14 cellular contexts compared by ENCODE assay signal in the genomic region with DNA sequence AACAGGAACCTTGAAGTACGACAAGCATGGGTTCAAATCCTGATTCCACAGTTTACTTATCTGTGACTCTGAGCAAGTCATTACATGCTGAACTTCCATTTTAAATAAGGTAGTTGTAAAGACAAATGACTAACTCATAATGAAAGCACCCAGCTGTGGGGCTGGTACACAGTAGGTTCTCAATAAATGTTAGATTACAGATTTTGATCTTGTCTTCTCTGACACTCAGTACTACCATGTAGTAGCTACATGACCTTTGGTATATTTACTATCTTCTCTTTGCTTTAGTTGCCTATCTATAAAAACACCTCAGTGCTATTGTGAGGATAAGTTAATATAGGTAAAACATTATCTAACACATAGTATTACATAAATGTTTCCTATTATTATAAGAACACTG. TPM values are rescaled to one million over a fixed set of nuclear protein-coding genes. Genes with fewer than 3 reads are reported as not detected.
DNase-seq lines count a peak whose midpoint lies in the region; ATAC-seq and TF ChIP-seq lines count a peak whose summit lies in the region.
"Had no signal": no experiment of that assay in that cellular context is flagged by ENCODE, and none has a peak within 500 bp of the region (broad histone marks: within the 10 kb centered on the region; RNA-seq: fewer than 3 reads in every experiment).

No MANE protein-coding gene starts in this region.

- peaks cover 28% of the 10 kb centered on the region for H3K36me3 Mint-ChIP-seq in activated T-cell treated with anti-CD3 and anti-CD28 coated beads, Interleukin-2, amount 50 U/mL, for 24 hours (ENCODE audit: low read depth)
- H3K36me3 Mint-ChIP-seq in HFFc6 (ENCODE audit: low read depth) (peaks cover 18% of the 10 kb centered on the region), natural killer cell (no peaks in the 10 kb centered on the region)
- H3K36me3 Mint-ChIP-seq in activated naive CD8-positive, alpha-beta T cell treated with anti-CD3 and anti-CD28 coated beads, Interleukin-2, amount 50 U/mL, for 24 hours (ENCODE audit: low read depth): peaks cover 12% of the 10 kb centered on the region

- no peaks in the 10 kb centered on the region for H3K27me3 Mint-ChIP-seq in activated T-cell treated with anti-CD3 and anti-CD28 coated beads, Interleukin-2, amount 50 U/mL, for 24 hours
- H3K27me3 Mint-ChIP-seq in HFFc6 (ENCODE audit: insufficient read depth): no peaks in the 10 kb centered on the region; the same call in 1 of the 2 replicates
- no peaks in the 10 kb centered on the region for H3K27me3 Mint-ChIP-seq in activated naive CD8-positive, alpha-beta T cell treated with anti-CD3 and anti-CD28 coated beads, Interleukin-2, amount 50 U/mL, for 24 hours
- H3K27me3 Mint-ChIP-seq in natural killer cell (ENCODE audit: low read depth in 2 of 2): no peaks in the 10 kb centered on the region

- ATAC-seq in activated naive CD8-positive, alpha-beta T cell treated with anti-CD3 and anti-CD28 coated beads, Interleukin-2, amount 50 U/mL, for 24 hours: no peak
- ATAC-seq in natural killer cell (no peak), left lung (no peak)

- H3K27ac ChIP-seq in left lung: no peak overlapping the region
- H3K27ac ChIP-seq: cardiac muscle cell had no signal

- peak overlapping the region; percentile 46 for H3K4me3 Mint-ChIP-seq in activated T-cell treated with anti-CD3 and anti-CD28 coated beads, Interleukin-2, amount 50 U/mL, for 24 hours
- no peak overlapping the region for H3K4me3 Mint-ChIP-seq in HFFc6
- H3K4me3 Mint-ChIP-seq in activated naive CD8-positive, alpha-beta T cell treated with anti-CD3 and anti-CD28 coated beads, Interleukin-2, amount 50 U/mL, for 24 hours: peak overlapping the region; percentile 54
- H3K4me3 Mint-ChIP-seq in natural killer cell: no peak overlapping the region

- no peaks in the 10 kb centered on the region for H3K36me3 ChIP-seq in left lung
- H3K36me3 ChIP-seq: cardiac muscle cell had no signal

- no peak for DNase-seq in activated T-cell treated with anti-CD3 and anti-CD28 coated beads, Interleukin-2, amount 50 U/mL, for 24 hours
- DNase-seq in activated T-cell treated with anti-CD3 and anti-CD28 coated beads for 4 hours: no peak
- DNase-seq in HFFc6: no peak
- no peak for DNase-seq in activated naive CD8-positive, alpha-beta T cell treated with anti-CD3 and anti-CD28 coated beads, Interleukin-2, amount 50 U/mL, for 24 hours
- DNase-seq in natural killer cell: no peak
- DNase-seq in left lung: no peak
- DNase-seq in NCI-H1417 (lab: John Stamatoyannopoulos, UW): no peak
- no peak for DNase-seq in foreskin melanocyte
- DNase-seq: foreskin fibroblast; GOT3; NCI-H1436; NCI-H226; NK-92 treated with Interleukin-12 subunit alpha and Interleukin-12 subunit beta, amount 100 ng/mL, for 24 hours had no signal

- H3K27me3 ChIP-seq in left lung: peaks cover 0 to 5% of the 10 kb centered on the region in 2 donors
- H3K27me3 ChIP-seq: cardiac muscle cell had no signal

- H3K9me3 Mint-ChIP-seq in activated T-cell treated with anti-CD3 and anti-CD28 coated beads, Interleukin-2, amount 50 U/mL, for 24 hours: no peaks in the 10 kb centered on the region
- H3K9me3 Mint-ChIP-seq in HFFc6 (no peaks in the 10 kb centered on the region), natural killer cell (no peaks in the 10 kb centered on the region)
- H3K9me3 Mint-ChIP-seq in activated naive CD8-positive, alpha-beta T cell treated with anti-CD3 and anti-CD28 coated beads, Interleukin-2, amount 50 U/mL, for 24 hours: no peaks in the 10 kb centered on the region

- TF ChIP-seq CTCF in HFFc6 (IDR thresholded peaks at IDR 0.05) (no peak), natural killer cell (IDR thresholded peaks at IDR 0.05) (no peak), left lung (IDR thresholded peaks at IDR 0.05) (no peak)

- H3K4me3 ChIP-seq in left lung: no peak overlapping the region
- H3K4me3 ChIP-seq: cardiac muscle cell had no signal

- H3K9me3 ChIP-seq in left lung: no peaks in the 10 kb centered on the region

- H3K27ac Mint-ChIP-seq in activated T-cell treated with anti-CD3 and anti-CD28 coated beads, Interleukin-2, amount 50 U/mL, for 24 hours: peak overlapping the region; percentile 84
- H3K27ac Mint-ChIP-seq in HFFc6 (peak overlapping the region; percentile 12; the same call in 1 of the 2 replicates), natural killer cell (peak overlapping the region; percentile 11 to 44)
- peak overlapping the region; percentile 37 for H3K27ac Mint-ChIP-seq in activated naive CD8-positive, alpha-beta T cell treated with anti-CD3 and anti-CD28 coated beads, Interleukin-2, amount 50 U/mL, for 24 hours

- intact Hi-C loops in natural killer cell (cut with micrococcal nuclease) (no loop called here), left lung (cut with DNase I) (no loop called here)

- peaks cover 4 to 63% of the 10 kb centered on the region in 2 donors for H3K4me1 ChIP-seq in left lung

- peaks cover 62% of the 10 kb centered on the region for H3K4me1 Mint-ChIP-seq in activated T-cell treated with anti-CD3 and anti-CD28 coated beads, Interleukin-2, amount 50 U/mL, for 24 hours (ENCODE audit: low read depth)
- H3K4me1 Mint-ChIP-seq in HFFc6 (ENCODE audit: low read depth): peaks cover 60% of the 10 kb centered on the region
- peaks cover 68% of the 10 kb centered on the region for H3K4me1 Mint-ChIP-seq in activated naive CD8-positive, alpha-beta T cell treated with anti-CD3 and anti-CD28 coated beads, Interleukin-2, amount 50 U/mL, for 24 hours
- H3K4me1 Mint-ChIP-seq in natural killer cell: peaks cover 34 to 43% of the 10 kb centered on the region in 2 donors

RNA-seq across cellular contexts. Expression of a gene that starts 3.2 kb away (rescaled TPM):
- total RNA-seq in HFFc6 (2021; fragmentation: NEBNext Ultra II Directional; extraction: Animal tissue kit (Norgen Biotek cat#: 25700)): 10 to 100 TPM; 43.2 to 55.8 (median 54.0) TPM
- total RNA-seq in natural killer cell (10 to 100 TPM; 19.2 to 29.4 (median 26.2) TPM), left lung (10 to 100 TPM; 49.0 to 53.9 TPM)

RNA-seq across cellular contexts. Expression of a gene that starts 3.5 kb away (rescaled TPM):
- 10 to 100 TPM; 37.7 to 51.0 (median 43.5) TPM for total RNA-seq in HFFc6 (2021; fragmentation: NEBNext Ultra II Directional; extraction: Animal tissue kit (Norgen Biotek cat#: 25700))
- total RNA-seq in natural killer cell: 10 to 100 TPM; 11.8 to 15.3 (median 14.7) TPM
- 10 to 100 TPM; 16.0 to 23.6 TPM for total RNA-seq in left lung

Comparison
In these comparisons a context has a peak if more than half of its experiments do, and no peak if none do; other contexts are left out.
1. H3K27ac Mint-ChIP-seq: peak in every context shown above with its lines; median percentile 84 in activated T-cell treated with anti-CD3 and anti-CD28 coated beads, Interleukin-2, amount 50 U/mL, for 24 hours; 37 in activated naive CD8-positive, alpha-beta T cell treated with anti-CD3 and anti-CD28 coated beads, Interleukin-2, amount 50 U/mL, for 24 hours; 28 in natural killer cell; 12 in HFFc6.
2. H3K4me3 Mint-ChIP-seq: peak in activated T-cell treated with anti-CD3 and anti-CD28 coated beads, Interleukin-2, amount 50 U/mL, for 24 hours (single experiment) and activated naive CD8-positive, alpha-beta T cell treated with anti-CD3 and anti-CD28 coated beads, Interleukin-2, amount 50 U/mL, for 24 hours (single experiment); none in HFFc6 (single experiment) and natural killer cell (single experiment).